In genomic region chr17:53949473-53950090, GRCh38 we compare ENCODE assay signal across 20 cellular contexts.
DNase-seq lines count a peak whose midpoint lies in the region; ATAC-seq, FAIRE-seq and TF ChIP-seq lines count a peak whose summit lies in the region.
"Had no signal": no experiment of that assay in that cellular context is flagged by ENCODE, and none has a peak within 500 bp of the region (broad histone marks: within the 10 kb centered on the region; RNA-seq: fewer than 3 reads in every experiment).

No MANE protein-coding gene starts in this region.

- H3K9me1 ChIP-seq in keratinocyte (ENCODE audit: control insufficient read depth, extremely low read depth, insufficient read depth, low read length), result no peaks in the 10 kb centered on the region

- intact Hi-C loops in activated T-helper 2 cell treated with anti-CD3 and anti-CD28 coated beads, Interferon-gamma antibody, Interleukin-2, Interleukin-4, amounts not matched to agents 10 μg/mL and 5 μg/mL and 100 μg/mL, durations not matched to agents 14 hours and 24 hours and 36 hours (cut with micrococcal nuclease), result no loop called here
- intact Hi-C loops in ascending aorta (cut with DNase I), result no loop called here

- peaks cover 10% of the 10 kb centered on the region for H3K4me1 Mint-ChIP-seq in endodermal cell
- no peaks in the 10 kb centered on the region for H3K4me1 Mint-ChIP-seq in neural progenitor cell
- no peaks in the 10 kb centered on the region for H3K4me1 Mint-ChIP-seq in activated T-helper 2 cell treated with anti-CD3 and anti-CD28 coated beads, Interferon-gamma antibody, Interleukin-2, Interleukin-4, amounts not matched to agents 10 μg/mL and 5 μg/mL and 100 μg/mL, durations not matched to agents 14 hours and 24 hours and 36 hours (ENCODE audit: low read depth)
- H3K4me1 Mint-ChIP-seq in osteocyte (ENCODE audit: unreplicated experiment), result no peaks in the 10 kb centered on the region

- H3K36me3 Mint-ChIP-seq in endodermal cell (ENCODE audit: low read depth) (no peaks in the 10 kb centered on the region), neural progenitor cell (peaks cover 1% of the 10 kb centered on the region), osteocyte (ENCODE audit: unreplicated experiment) (peaks cover 2% of the 10 kb centered on the region)
- H3K36me3 Mint-ChIP-seq in activated T-helper 2 cell treated with anti-CD3 and anti-CD28 coated beads, Interferon-gamma antibody, Interleukin-2, Interleukin-4, amounts not matched to agents 10 μg/mL and 5 μg/mL and 100 μg/mL, durations not matched to agents 14 hours and 24 hours and 36 hours (ENCODE audit: low read depth), result no peaks in the 10 kb centered on the region

- ATAC-seq in RWPE2 (ENCODE audit: low read depth), result peak; percentile 72

- no peaks in the 10 kb centered on the region for H3K27me3 ChIP-seq in RWPE2 (ENCODE audit: insufficient read depth, poor library complexity, severe bottlenecking)
- no peaks in the 10 kb centered on the region for H3K27me3 ChIP-seq in endodermal cell (ENCODE audit: control insufficient read depth, insufficient read depth, low read length, poor library complexity, severe bottlenecking)
- H3K27me3 ChIP-seq in keratinocyte (ENCODE audit: control insufficient read depth, extremely low read depth, insufficient read depth, low read length), result no peaks in the 10 kb centered on the region
- H3K27me3 ChIP-seq in neural progenitor cell, result no peaks in the 10 kb centered on the region
- H3K27me3 ChIP-seq in ascending aorta, result no peaks in the 10 kb centered on the region
- H3K27me3 ChIP-seq: BE2C had no signal

- H3K36me3 ChIP-seq in RWPE2 (ENCODE audit: low read depth) (no peaks in the 10 kb centered on the region), endodermal cell (ENCODE audit: control insufficient read depth, insufficient read depth, low read length) (no peaks in the 10 kb centered on the region), keratinocyte (ENCODE audit: control insufficient read depth in 2 of 2, extremely low read depth in 1 of 2, insufficient read depth in 2 of 2, low read length in 2 of 2) (no peaks in the 10 kb centered on the region), neural progenitor cell (no peaks in the 10 kb centered on the region), ascending aorta (no peaks in the 10 kb centered on the region)
- H3K36me3 ChIP-seq: BE2C had no signal

- H3K27ac Mint-ChIP-seq in endodermal cell, result peak overlapping the region; percentile 57
- no peak overlapping the region for H3K27ac Mint-ChIP-seq in neural progenitor cell
- no peak overlapping the region for H3K27ac Mint-ChIP-seq in activated T-helper 2 cell treated with anti-CD3 and anti-CD28 coated beads, Interferon-gamma antibody, Interleukin-2, Interleukin-4, amounts not matched to agents 10 μg/mL and 5 μg/mL and 100 μg/mL, durations not matched to agents 14 hours and 24 hours and 36 hours
- no peak overlapping the region for H3K27ac Mint-ChIP-seq in osteocyte (ENCODE audit: unreplicated experiment)
- H3K27ac Mint-ChIP-seq: HFFc6 had no signal

- H3K27ac ChIP-seq in RWPE2 (ENCODE audit: poor library complexity, severe bottlenecking) (no peak overlapping the region), endodermal cell (ENCODE audit: low read depth, low read length) (no peak overlapping the region), keratinocyte (ENCODE audit: control insufficient read depth, insufficient read depth, low read length) (no peak overlapping the region), neural progenitor cell (no peak overlapping the region), ascending aorta (no peak overlapping the region)
- H3K27ac ChIP-seq: PC-9 had no signal

- WGBS in endodermal cell (ENCODE audit: insufficient coverage in 1 of 2, insufficient read length in 1 of 2), 2 experiments, result 80 to 86% methylated on average over 3 to 6 of the region's 9 CpGs

- H3K9me3 Mint-ChIP-seq in endodermal cell (peaks cover 11% of the 10 kb centered on the region), neural progenitor cell (peaks cover 29% of the 10 kb centered on the region), osteocyte (ENCODE audit: unreplicated experiment) (peaks cover 42% of the 10 kb centered on the region)
- peaks cover 63% of the 10 kb centered on the region for H3K9me3 Mint-ChIP-seq in activated T-helper 2 cell treated with anti-CD3 and anti-CD28 coated beads, Interferon-gamma antibody, Interleukin-2, Interleukin-4, amounts not matched to agents 10 μg/mL and 5 μg/mL and 100 μg/mL, durations not matched to agents 14 hours and 24 hours and 36 hours

- H2AFZ ChIP-seq in keratinocyte (ENCODE audit: control insufficient read depth, low read length), result no peak overlapping the region
- H2AFZ ChIP-seq in neural progenitor cell (replicated peaks), result peak overlapping the region; percentile 73
- H2AFZ ChIP-seq: PC-9 had no signal

- no peaks in the 10 kb centered on the region for H3F3A ChIP-seq in neural progenitor cell (ENCODE audit: low read depth)

- H4K20me1 ChIP-seq in keratinocyte (ENCODE audit: control insufficient read depth, extremely low read depth, insufficient read depth, low read length), result no peaks in the 10 kb centered on the region
- no peaks in the 10 kb centered on the region for H4K20me1 ChIP-seq in neural progenitor cell (ENCODE audit: low read depth)

- dilution Hi-C loops in keratinocyte (cut with MboI; ENCODE audit: extremely low pct_ligation_motif_present, low sequenced_read_pairs), result no loop called here

- H3K4me3 Mint-ChIP-seq in endodermal cell (no peak overlapping the region), neural progenitor cell (no peak overlapping the region), osteocyte (ENCODE audit: unreplicated experiment) (no peak overlapping the region)
- H3K4me3 Mint-ChIP-seq in activated T-helper 2 cell treated with anti-CD3 and anti-CD28 coated beads, Interferon-gamma antibody, Interleukin-2, Interleukin-4, amounts not matched to agents 10 μg/mL and 5 μg/mL and 100 μg/mL, durations not matched to agents 14 hours and 24 hours and 36 hours (ENCODE audit: low read depth), result no peak overlapping the region
- H3K4me3 Mint-ChIP-seq: HFFc6 had no signal

- H3K4me3 ChIP-seq in RWPE2 (ENCODE audit: severe bottlenecking) (no peak overlapping the region), endodermal cell (ENCODE audit: low read length) (no peak overlapping the region), keratinocyte (ENCODE audit: control insufficient read depth in 2 of 3, extremely low read depth in 1 of 3, insufficient read depth in 2 of 3, low read depth in 1 of 3, low read length in 3 of 3) (no peak overlapping the region), neural progenitor cell (no peak overlapping the region), ascending aorta (no peak overlapping the region)
- H3K4me3 ChIP-seq: PC-9 had no signal

- TF ChIP-seq CTCF in RWPE2 (IDR thresholded peaks at IDR 0.05; ENCODE audit: poor library complexity, severe bottlenecking) (no peak), endodermal cell (conservative IDR thresholded peaks at IDR 0.05) (no peak), keratinocyte (optimal IDR thresholded peaks at IDR 0.05 in 1 of 3, IDR thresholded peaks at IDR 0.05 in 1 of 3, conservative IDR thresholded peaks at IDR 0.05 in 1 of 3; ENCODE audit: extremely low read depth in 1 of 3, insufficient read depth in 2 of 3, low read length in 3 of 3) (no peak), neural progenitor cell (IDR thresholded peaks at IDR 0.05) (no peak), osteocyte (IDR thresholded peaks at IDR 0.05) (no peak), ascending aorta (IDR thresholded peaks at IDR 0.05) (no peak)

- H3K9ac ChIP-seq in endodermal cell (ENCODE audit: extremely low read depth, low read length, poor library complexity, severe bottlenecking) (no peak overlapping the region), keratinocyte (ENCODE audit: control insufficient read depth, extremely low read depth, insufficient read depth, low read length) (no peak overlapping the region), neural progenitor cell (no peak overlapping the region)

- peaks cover 4% of the 10 kb centered on the region for H3K4me1 ChIP-seq in RWPE2 (ENCODE audit: insufficient read depth, poor library complexity, severe bottlenecking)
- no peaks in the 10 kb centered on the region for H3K4me1 ChIP-seq in endodermal cell (ENCODE audit: control insufficient read depth, insufficient read depth, low read length)
- H3K4me1 ChIP-seq in keratinocyte (ENCODE audit: control insufficient read depth, extremely low read depth, insufficient read depth, low read length), result peaks cover 7% of the 10 kb centered on the region
- no peaks in the 10 kb centered on the region for H3K4me1 ChIP-seq in neural progenitor cell
- H3K4me1 ChIP-seq in ascending aorta, result no peaks in the 10 kb centered on the region
- H3K4me1 ChIP-seq: BE2C had no signal

- H3K79me2 ChIP-seq in keratinocyte (ENCODE audit: control insufficient read depth, insufficient read depth, low read length) (no peaks in the 10 kb centered on the region), neural progenitor cell (ENCODE audit: low read depth) (no peaks in the 10 kb centered on the region)

- no peak overlapping the region for H3K4me2 ChIP-seq in keratinocyte (ENCODE audit: control insufficient read depth, extremely low read depth, insufficient read depth, low read depth, low read length)
- H3K4me2 ChIP-seq in neural progenitor cell, result no peak overlapping the region
- H3K4me2 ChIP-seq: PC-9 had no signal

- FAIRE-seq in keratinocyte (lab: Jason Lieb, UNC), result peak; percentile 80
- FAIRE-seq: D721Med, GM19239 had no signal

- H3K27me3 Mint-ChIP-seq in endodermal cell (ENCODE audit: insufficient read depth) (no peaks in the 10 kb centered on the region), neural progenitor cell (ENCODE audit: insufficient read depth, low read depth) (no peaks in the 10 kb centered on the region), osteocyte (ENCODE audit: unreplicated experiment) (no peaks in the 10 kb centered on the region)
- H3K27me3 Mint-ChIP-seq in activated T-helper 2 cell treated with anti-CD3 and anti-CD28 coated beads, Interferon-gamma antibody, Interleukin-2, Interleukin-4, amounts not matched to agents 10 μg/mL and 5 μg/mL and 100 μg/mL, durations not matched to agents 14 hours and 24 hours and 36 hours (ENCODE audit: low read depth), result no peaks in the 10 kb centered on the region

- DNase-seq in RWPE2 (ENCODE audit: low spot score) (no peak), endodermal cell (peak; percentile 49), keratinocyte (ENCODE audit: low read depth, low spot score) (peak; percentile 54), neural progenitor cell (ENCODE audit: low spot score) (no peak), osteocyte (ENCODE audit: extremely low spot score, unreplicated experiment) (no peak), ascending aorta (ENCODE audit: low spot score in 2 of 2) (no peak)
- no peak for DNase-seq in activated T-helper 2 cell treated with anti-CD3 and anti-CD28 coated beads, Interferon-gamma antibody, Interleukin-2, Interleukin-4, amounts not matched to agents 10 μg/mL and 5 μg/mL and 100 μg/mL, durations not matched to agents 14 hours and 24 hours and 36 hours (ENCODE audit: low spot score)
- DNase-seq: GDM1, HFFc6, NCI-H1092 treated with DMSO at 0.1 percent for 48 hours, NCI-H1436 treated with DMSO at 0.1 percent for 48 hours, NCI-H1930, NCI-H2227 treated with DMSO at 0.1 percent for 48 hours, NCI-H510A treated with DMSO at 0.1 percent for 48 hours, NCI-H748 treated with DMSO at 0.1 percent for 48 hours, PC-9, SHP77 treated with DMSO at 0.1 percent for 48 hours had no signal

- H3K9me3 ChIP-seq in RWPE2 (ENCODE audit: severe bottlenecking) (peaks cover 2% of the 10 kb centered on the region), endodermal cell (ENCODE audit: control insufficient read depth, low read length) (peaks cover 21% of the 10 kb centered on the region), keratinocyte (ENCODE audit: control insufficient read depth, low read depth, low read length) (no peaks in the 10 kb centered on the region), neural progenitor cell (ENCODE audit: low read depth) (no peaks in the 10 kb centered on the region), ascending aorta (peaks cover 0 to 15% of the 10 kb centered on the region in 2 donors)
- H3K9me3 ChIP-seq: BE2C had no signal

Comparison
In these comparisons a context has a peak if more than half of its experiments do, and no peak if none do; other contexts are left out.
1. DNase-seq: peak in endodermal cell (single experiment) and keratinocyte (single experiment); none in RWPE2 (single experiment), neural progenitor cell (single experiment), activated T-helper 2 cell treated with anti-CD3 and anti-CD28 coated beads, Interferon-gamma antibody, Interleukin-2, Interleukin-4, amounts not matched to agents 10 μg/mL and 5 μg/mL and 100 μg/mL, durations not matched to agents 14 hours and 24 hours and 36 hours (single experiment), osteocyte (single experiment) and ascending aorta (0 of 2).